25 cellular contexts compared by ENCODE assay signal in genomic region chr2:213248637-213249036, GRCh38. TPM values are rescaled to one million over a fixed set of nuclear protein-coding genes. Genes with fewer than 3 reads are reported as not detected.
DNase-seq lines count a peak whose midpoint lies in the region; ATAC-seq, FAIRE-seq and TF ChIP-seq lines count a peak whose summit lies in the region.
"Had no signal": no experiment of that assay in that cellular context is flagged by ENCODE, and none has a peak within 500 bp of the region (broad histone marks: within the 10 kb centered on the region; RNA-seq: fewer than 3 reads in every experiment).

No MANE protein-coding gene starts in this region.

- DNase-seq in GM12891 (ENCODE audit: insufficient read length, low spot score) (no peak), RWPE2 (ENCODE audit: low spot score) (no peak), foreskin keratinocyte (peak; percentile 70 to 83), GOT3 (lab: John Stamatoyannopoulos, UW) (no peak)
- DNase-seq in NK-92 treated with Interleukin-12 subunit alpha and Interleukin-12 subunit beta, amount 100 ng/mL, for 24 hours (lab: John Stamatoyannopoulos, UW), result no peak
- DNase-seq: activated CD4-positive, alpha-beta T cell treated with anti-CD3 and anti-CD28 coated beads for 36 hours; activated CD8-positive, alpha-beta memory T cell treated with anti-CD3 and anti-CD28 coated beads for 24 hours; activated T-cell treated with anti-CD3 and anti-CD28 coated beads, Interleukin-2, amount 50 U/mL, for 4 hours; brain microvascular endothelial cell; EL; GM23248; islet precursor cell; NCI-H2081; NCI-H226; SK-N-SH; stomach; T-helper 17 cell; transverse colon had no signal

- no peak for TF ChIP-seq POLR2A in GM12891 (IDR thresholded peaks at IDR 0.05; ENCODE audit: low read depth, low read length)

- FAIRE-seq in GM12891 (lab: Jason Lieb, UNC), result peak; percentile 88
- FAIRE-seq: D721Med had no signal

- H3K4me3 ChIP-seq in RWPE2 (ENCODE audit: severe bottlenecking) (no peak overlapping the region), thymus (ENCODE audit: low read length) (no peak overlapping the region)
- H3K4me3 ChIP-seq: BLaER1 treated with 17β-estradiol and CSF1 and Interleukin-3, amounts not matched to agents 10 nM and 100 nM; GM23248; prostate gland; stomach; transverse colon had no signal

- ATAC-seq in RWPE2 (ENCODE audit: low read depth), result peak; percentile 74
- ATAC-seq in foreskin keratinocyte, result peak; percentile 76
- ATAC-seq in HG03432 (IDR thresholded peaks at IDR 0.05; ENCODE audit: unreplicated experiment), result no peak
- ATAC-seq in HG03469 (IDR thresholded peaks at IDR 0.05; ENCODE audit: unreplicated experiment), result no peak
- ATAC-seq: activated CD4-positive, alpha-beta T cell treated with anti-CD3 and anti-CD28 coated beads for 36 hours; activated T-cell treated with anti-CD3 and anti-CD28 coated beads, Interleukin-2, amount 50 U/mL, for 4 hours; T-helper 17 cell had no signal

- H3K36me3 ChIP-seq in RWPE2 (ENCODE audit: low read depth) (no peaks in the 10 kb centered on the region), thymus (ENCODE audit: control insufficient read depth, insufficient read depth) (no peaks in the 10 kb centered on the region)
- H3K36me3 ChIP-seq: BLaER1 treated with 17β-estradiol and CSF1 and Interleukin-3, amounts not matched to agents 10 nM and 100 nM; brain microvascular endothelial cell; neutrophil; prostate gland; stomach; transverse colon had no signal

- no peaks in the 10 kb centered on the region for H3K9me3 ChIP-seq in RWPE2 (ENCODE audit: severe bottlenecking)
- no peaks in the 10 kb centered on the region for H3K9me3 ChIP-seq in thymus (ENCODE audit: control insufficient read depth)
- H3K9me3 ChIP-seq: BLaER1 treated with 17β-estradiol and CSF1 and Interleukin-3, amounts not matched to agents 10 nM and 100 nM; neutrophil; prostate gland; SK-N-SH; stomach; transverse colon had no signal

- WGBS in thymus, result 93% methylated on average over 4 of the region's 4 CpGs

- TF ChIP-seq CTCF in RWPE2 (IDR thresholded peaks at IDR 0.05; ENCODE audit: poor library complexity, severe bottlenecking), result no peak
- TF ChIP-seq CTCF in foreskin keratinocyte (conservative IDR thresholded peaks at IDR 0.05), result no peak

- H3K27me3 ChIP-seq in RWPE2 (ENCODE audit: insufficient read depth, poor library complexity, severe bottlenecking) (no peaks in the 10 kb centered on the region), foreskin keratinocyte (no peaks in the 10 kb centered on the region), thymus (ENCODE audit: control insufficient read depth, insufficient read depth) (no peaks in the 10 kb centered on the region)
- H3K27me3 ChIP-seq: BLaER1 treated with 17β-estradiol and CSF1 and Interleukin-3, amounts not matched to agents 10 nM and 100 nM; brain microvascular endothelial cell; transverse colon had no signal

- no peak overlapping the region for H3K27ac ChIP-seq in RWPE2 (ENCODE audit: poor library complexity, severe bottlenecking)
- no peak overlapping the region for H3K27ac ChIP-seq in foreskin keratinocyte
- H3K27ac ChIP-seq in thymus (ENCODE audit: low read depth), result peak overlapping the region; percentile 12
- H3K27ac ChIP-seq: brain microvascular endothelial cell, GM23248, neutrophil, prostate gland, stomach, transverse colon had no signal

- H3K4me1 ChIP-seq in RWPE2 (ENCODE audit: insufficient read depth, poor library complexity, severe bottlenecking) (peaks cover 6% of the 10 kb centered on the region), foreskin keratinocyte (no peaks in the 10 kb centered on the region), thymus (ENCODE audit: control insufficient read depth, insufficient read depth, low read length) (no peaks in the 10 kb centered on the region)
- H3K4me1 ChIP-seq: prostate gland had no signal

TF ChIP-seq in GM12891, 5 proteins besides CTCF, POLR2A, EP300 and RAD21:
- TF ChIP-seq SPI1 (IDR thresholded peaks at IDR 0.05; ENCODE audit: low read depth, low read length) (no peak), POU2F2 (IDR thresholded peaks at IDR 0.05; ENCODE audit: low read depth, low read length) (no peak), POLR2AphosphoS5 (IDR thresholded peaks at IDR 0.05; ENCODE audit: low read depth, low read length) (no peak), TAF1 (IDR thresholded peaks at IDR 0.05; ENCODE audit: low read depth, low read length) (no peak), PAX5 (IDR thresholded peaks at IDR 0.05; ENCODE audit: insufficient read depth, low read length, severe bottlenecking) (no peak)
TF ChIP-seq in GM12891: peak in this region for 0.

RNA-seq across cellular contexts. Expression of gene SPAG16, which starts 35.6 kb away (rescaled TPM):
- 13.0 TPM for polyA plus RNA-seq in GM12891 (2012; ENCODE audit: low read depth, missing spikeins)
- 15.0 and 16.7 TPM in 2 replicates for total RNA-seq in foreskin keratinocyte
- polyA plus RNA-seq in foreskin keratinocyte (13.7 and 14.3 TPM in 2 replicates), thymus (32.0 TPM)

Comparison
In these comparisons a context has a peak if more than half of its experiments do, and no peak if none do; other contexts are left out.
1. DNase-seq: peak in foreskin keratinocyte (2 of 2); none in GM12891 (single experiment), RWPE2 (single experiment), GOT3 (single experiment) and NK-92 treated with Interleukin-12 subunit alpha and Interleukin-12 subunit beta, amount 100 ng/mL, for 24 hours (single experiment).
2. ATAC-seq: peak in RWPE2 (single experiment) and foreskin keratinocyte (single experiment); none in HG03432 (single experiment) and HG03469 (single experiment).